Comparison of ENCODE assay signal across 18 cellular contexts in the genomic region with DNA sequence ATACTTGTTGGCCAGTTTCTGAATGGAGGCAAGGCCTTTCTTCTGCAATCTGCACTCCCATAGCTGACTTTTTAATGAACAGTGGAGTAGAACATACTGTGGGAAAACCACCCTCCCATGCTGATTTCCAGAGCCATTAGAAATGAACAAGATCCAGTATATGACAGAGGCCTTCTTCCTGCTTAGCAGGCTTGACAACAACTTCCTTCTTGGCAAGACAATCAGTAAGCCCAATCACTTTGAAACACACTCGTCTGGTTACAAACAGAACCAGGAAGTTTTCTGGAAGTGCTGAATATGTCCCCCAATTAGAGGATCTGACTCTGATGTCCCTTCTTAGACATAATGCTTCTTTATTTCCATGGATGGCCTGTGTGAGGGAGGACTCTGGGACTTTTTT.
DNase-seq lines count a peak whose midpoint lies in the region; ATAC-seq and TF ChIP-seq lines count a peak whose summit lies in the region.
"Had no signal": no experiment of that assay in that cellular context is flagged by ENCODE, and none has a peak within 500 bp of the region (broad histone marks: within the 10 kb centered on the region; RNA-seq: fewer than 3 reads in every experiment).

No MANE protein-coding gene starts in this region.

- no peak overlapping the region for H3K4me3 Mint-ChIP-seq in endothelial cell (ENCODE audit: unreplicated experiment)
- no peak overlapping the region for H3K4me3 Mint-ChIP-seq in activated CD8-positive, alpha-beta T cell treated with anti-CD3 and anti-CD28 coated beads, Interleukin-2, amount 10 ng/mL, durations not matched to agents 7 days and 5 days
- H3K4me3 Mint-ChIP-seq: activated naive CD8-positive, alpha-beta T cell treated with anti-CD3 and anti-CD28 coated beads, Interleukin-2, amount 50 U/mL, for 24 hours; stimulated activated effector memory CD8-positive, alpha-beta T cell treated with anti-CD3 and anti-CD28 coated beads, Interleukin-12 subunit alpha, Interleukin-12 subunit beta, amount 100 ng/mL, for 72 hours had no signal

- H3K9me3 Mint-ChIP-seq in endothelial cell (ENCODE audit: unreplicated experiment), result no peaks in the 10 kb centered on the region
- H3K9me3 Mint-ChIP-seq in activated CD8-positive, alpha-beta T cell treated with anti-CD3 and anti-CD28 coated beads, Interleukin-2, amount 10 ng/mL, durations not matched to agents 7 days and 5 days (ENCODE audit: insufficient read depth), result no peaks in the 10 kb centered on the region
- H3K9me3 Mint-ChIP-seq: activated naive CD8-positive, alpha-beta T cell treated with anti-CD3 and anti-CD28 coated beads, Interleukin-2, amount 50 U/mL, for 24 hours; stimulated activated effector memory CD8-positive, alpha-beta T cell treated with anti-CD3 and anti-CD28 coated beads, Interleukin-12 subunit alpha, Interleukin-12 subunit beta, amount 100 ng/mL, for 72 hours had no signal

- H3K27me3 ChIP-seq in osteoblast (ENCODE audit: insufficient read depth, low read length), result no peaks in the 10 kb centered on the region
- H3K27me3 ChIP-seq: left lung had no signal

- no peaks in the 10 kb centered on the region for H3K36me3 Mint-ChIP-seq in endothelial cell (ENCODE audit: low read depth, unreplicated experiment)
- H3K36me3 Mint-ChIP-seq in activated CD8-positive, alpha-beta T cell treated with anti-CD3 and anti-CD28 coated beads, Interleukin-2, amount 10 ng/mL, durations not matched to agents 7 days and 5 days (ENCODE audit: low read depth), result no peaks in the 10 kb centered on the region
- H3K36me3 Mint-ChIP-seq: stimulated activated effector memory CD8-positive, alpha-beta T cell treated with anti-CD3 and anti-CD28 coated beads, Interleukin-12 subunit alpha, Interleukin-12 subunit beta, amount 100 ng/mL, for 72 hours had no signal

- H3K9me3 ChIP-seq in osteoblast (ENCODE audit: low read depth, low read length), result no peaks in the 10 kb centered on the region
- H3K9me3 ChIP-seq: left lung had no signal

- peak overlapping the region; percentile 91 for H3K27ac Mint-ChIP-seq in endothelial cell (ENCODE audit: unreplicated experiment)
- no peak overlapping the region for H3K27ac Mint-ChIP-seq in activated CD8-positive, alpha-beta T cell treated with anti-CD3 and anti-CD28 coated beads, Interleukin-2, amount 10 ng/mL, durations not matched to agents 7 days and 5 days
- H3K27ac Mint-ChIP-seq: activated naive CD8-positive, alpha-beta T cell treated with anti-CD3 and anti-CD28 coated beads, Interleukin-2, amount 50 U/mL, for 24 hours; stimulated activated effector memory CD8-positive, alpha-beta T cell treated with anti-CD3 and anti-CD28 coated beads, Interleukin-12 subunit alpha, Interleukin-12 subunit beta, amount 100 ng/mL, for 72 hours had no signal

- no peak overlapping the region for H3K4me2 ChIP-seq in osteoblast (ENCODE audit: insufficient read depth, low read length)

- DNase-seq in NCI-H82 treated with DMSO at 0.1 percent for 48 hours (lab: John Stamatoyannopoulos, UW; ENCODE audit: unreplicated experiment), result peak; percentile 67
- no peak for DNase-seq in endothelial cell (ENCODE audit: low spot score)
- DNase-seq in osteoblast (ENCODE audit: insufficient read length, low spot score, missing footprints), result no peak
- no peak for DNase-seq in GF-D8 (lab: John Stamatoyannopoulos, UW)
- no peak for DNase-seq in activated CD8-positive, alpha-beta T cell treated with anti-CD3 and anti-CD28 coated beads, Interleukin-2, amount 10 ng/mL, durations not matched to agents 7 days and 5 days
- DNase-seq in NCI-H146 treated with DMSO at 0.1 percent for 48 hours (lab: John Stamatoyannopoulos, UW; ENCODE audit: unreplicated experiment), result no peak
- DNase-seq: activated naive CD8-positive, alpha-beta T cell treated with anti-CD3 and anti-CD28 coated beads, Interleukin-2, amount 50 U/mL, for 24 hours; activated T-cell treated with anti-CD3 and anti-CD28 coated beads for 4 hours; GOT3; left lung; NCI-H1436 treated with DMSO at 0.1 percent for 48 hours; NCI-H748 treated with DMSO at 0.1 percent for 48 hours; posterior cingulate gyrus; stimulated activated CD4-positive, alpha-beta T cell treated with anti-CD3 and anti-CD28 coated beads, Interleukin-2, amount 100 ng/mL, for 48 hours had no signal

- peaks cover 31% of the 10 kb centered on the region for H3K4me1 ChIP-seq in osteoblast (ENCODE audit: insufficient read depth, low read length)

- H3K27ac ChIP-seq in C4-2B, result peak overlapping the region; percentile 25; the same call in 1 of the 2 replicates
- H3K27ac ChIP-seq in osteoblast (ENCODE audit: low read depth, low read length), result peak overlapping the region; percentile 82
- H3K27ac ChIP-seq: left lung, SK-N-MC had no signal

- no peaks in the 10 kb centered on the region for H3K79me2 ChIP-seq in osteoblast (ENCODE audit: insufficient read depth, low read length)

- CTCF ChIA-PET in activated CD8-positive, alpha-beta T cell treated with anti-CD3 and anti-CD28 coated beads, Interleukin-2, amount 10 ng/mL, durations not matched to agents 7 days and 5 days (lab: Charles Lee), result no interaction called here

- H2AFZ ChIP-seq in osteoblast (ENCODE audit: low read length), result no peak overlapping the region

- H3K27me3 Mint-ChIP-seq in endothelial cell (ENCODE audit: unreplicated experiment), result peaks cover 1% of the 10 kb centered on the region
- H3K27me3 Mint-ChIP-seq in activated CD8-positive, alpha-beta T cell treated with anti-CD3 and anti-CD28 coated beads, Interleukin-2, amount 10 ng/mL, durations not matched to agents 7 days and 5 days (ENCODE audit: low read depth), result peaks cover 8% of the 10 kb centered on the region
- H3K27me3 Mint-ChIP-seq: activated naive CD8-positive, alpha-beta T cell treated with anti-CD3 and anti-CD28 coated beads, Interleukin-2, amount 50 U/mL, for 24 hours had no signal

- peaks cover 51% of the 10 kb centered on the region for H3K4me1 Mint-ChIP-seq in endothelial cell (ENCODE audit: unreplicated experiment)
- peaks cover 6% of the 10 kb centered on the region for H3K4me1 Mint-ChIP-seq in activated CD8-positive, alpha-beta T cell treated with anti-CD3 and anti-CD28 coated beads, Interleukin-2, amount 10 ng/mL, durations not matched to agents 7 days and 5 days (ENCODE audit: low read depth)
- H3K4me1 Mint-ChIP-seq: stimulated activated effector memory CD8-positive, alpha-beta T cell treated with anti-CD3 and anti-CD28 coated beads, Interleukin-12 subunit alpha, Interleukin-12 subunit beta, amount 100 ng/mL, for 72 hours had no signal

- no peaks in the 10 kb centered on the region for H4K20me1 ChIP-seq in osteoblast (ENCODE audit: insufficient read depth, low read length)

- TF ChIP-seq CTCF in C4-2B (conservative IDR thresholded peaks at IDR 0.05) (no peak), endothelial cell (IDR thresholded peaks at IDR 0.05; ENCODE audit: unreplicated experiment) (no peak), osteoblast (IDR thresholded peaks at IDR 0.05; ENCODE audit: extremely low read depth, low read depth, low read length) (no peak)

- POLR2A ChIA-PET in activated CD8-positive, alpha-beta T cell treated with anti-CD3 and anti-CD28 coated beads, Interleukin-2, amount 10 ng/mL, durations not matched to agents 7 days and 5 days (lab: Charles Lee), result no interaction called here

- no peak overlapping the region for H3K4me3 ChIP-seq in osteoblast (ENCODE audit: insufficient read depth, low read length)
- H3K4me3 ChIP-seq: left lung, SK-N-MC had no signal

- H3K36me3 ChIP-seq in osteoblast (ENCODE audit: insufficient read depth, low read length), result no peaks in the 10 kb centered on the region
- H3K36me3 ChIP-seq: left lung had no signal

- ATAC-seq in activated CD8-positive, alpha-beta T cell treated with anti-CD3 and anti-CD28 coated beads, Interleukin-2, amount 10 ng/mL, durations not matched to agents 7 days and 5 days, result no peak
- no peak for ATAC-seq in HG03432 (IDR thresholded peaks at IDR 0.05; ENCODE audit: unreplicated experiment)
- ATAC-seq: activated naive CD8-positive, alpha-beta T cell treated with anti-CD3 and anti-CD28 coated beads, Interleukin-2, amount 50 U/mL, for 24 hours; left lung; stimulated activated effector memory CD8-positive, alpha-beta T cell treated with anti-CD3 and anti-CD28 coated beads, Interleukin-12 subunit alpha, Interleukin-12 subunit beta, amount 100 ng/mL, for 72 hours had no signal
